Comparison of ENCODE assay signal across 16 cellular contexts in the genomic region with DNA sequence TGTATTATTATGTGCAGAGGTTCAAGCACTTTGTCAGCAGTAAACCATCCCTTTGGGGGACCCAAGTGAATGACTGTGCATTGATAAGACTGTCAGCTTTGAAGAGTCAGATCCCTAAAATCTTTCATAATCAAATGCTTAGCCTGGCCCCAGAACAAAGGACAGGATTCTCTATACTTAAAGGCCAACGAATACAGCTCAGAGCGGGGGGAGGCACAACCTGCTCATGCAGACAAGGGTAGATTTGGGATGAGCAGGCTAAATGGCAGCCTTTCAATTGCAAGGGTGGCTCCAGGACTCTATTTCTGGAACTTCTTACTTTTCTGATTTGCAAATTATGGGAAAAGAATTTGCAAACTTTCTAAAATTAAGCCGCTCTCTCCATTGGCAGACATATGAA.
"Had no signal": no experiment of that assay in that cellular context is flagged by ENCODE, and none has a peak within 500 bp of the region (broad histone marks: within the 10 kb centered on the region; RNA-seq: fewer than 3 reads in every experiment).

No MANE protein-coding gene starts in this region.

- H3K27me3 Mint-ChIP-seq: activated B cell treated with CpG ODN at 0.5 μM for 24 hours; activated naive CD4-positive, alpha-beta T cell treated with anti-CD3 and anti-CD28 coated beads, Interleukin-2, amount 10 ng/mL, durations not matched to agents 7 days and 5 days; naive thymus-derived CD8-positive, alpha-beta T cell; stimulated activated naive CD8-positive, alpha-beta T cell treated with anti-CD3 and anti-CD28 coated beads, Interleukin-15, Interleukin-2, amounts not matched to agents 100 ng/mL and 50 ng/mL, for 24 hours had no signal

- H3K27ac Mint-ChIP-seq: activated B cell treated with CpG ODN at 0.5 μM for 24 hours; activated naive CD4-positive, alpha-beta T cell treated with anti-CD3 and anti-CD28 coated beads, Interleukin-2, amount 10 ng/mL, durations not matched to agents 7 days and 5 days; activated T-helper 2 cell treated with anti-CD3 and anti-CD28 coated beads, Interferon-gamma antibody, Interleukin-2, Interleukin-4, amounts not matched to agents 10 μg/mL and 5 μg/mL and 100 μg/mL, durations not matched to agents 14 hours and 24 hours and 36 hours; stimulated activated naive CD8-positive, alpha-beta T cell treated with anti-CD3 and anti-CD28 coated beads, Interleukin-15, Interleukin-2, amounts not matched to agents 100 ng/mL and 50 ng/mL, for 24 hours; T-helper 1 cell treated with Interleukin-12 subunit alpha and Interleukin-12 subunit beta and Interleukin-4 antibody, amounts not matched to agents 30 μg/mL and 1 μg/mL, for 36 hours had no signal

- H3K9me3 Mint-ChIP-seq: activated B cell treated with CpG ODN at 0.5 μM for 24 hours; activated naive CD4-positive, alpha-beta T cell treated with anti-CD3 and anti-CD28 coated beads, Interleukin-2, amount 10 ng/mL, durations not matched to agents 7 days and 5 days; activated T-helper 2 cell treated with anti-CD3 and anti-CD28 coated beads, Interferon-gamma antibody, Interleukin-2, Interleukin-4, amounts not matched to agents 10 μg/mL and 5 μg/mL and 100 μg/mL, durations not matched to agents 14 hours and 24 hours and 36 hours; immature natural killer cell; naive thymus-derived CD8-positive, alpha-beta T cell; stimulated activated naive CD8-positive, alpha-beta T cell treated with anti-CD3 and anti-CD28 coated beads, Interleukin-15, Interleukin-2, amounts not matched to agents 100 ng/mL and 50 ng/mL, for 24 hours; T-helper 1 cell treated with Interleukin-12 subunit alpha and Interleukin-12 subunit beta and Interleukin-4 antibody, amounts not matched to agents 30 μg/mL and 1 μg/mL, for 36 hours had no signal

- H3K4me1 Mint-ChIP-seq: activated B cell treated with CpG ODN at 0.5 μM for 24 hours; activated naive CD4-positive, alpha-beta T cell treated with anti-CD3 and anti-CD28 coated beads, Interleukin-2, amount 10 ng/mL, durations not matched to agents 7 days and 5 days; immature natural killer cell; naive thymus-derived CD8-positive, alpha-beta T cell had no signal

- H3K4me3 Mint-ChIP-seq: activated B cell treated with CpG ODN at 0.5 μM for 24 hours; activated naive CD4-positive, alpha-beta T cell treated with anti-CD3 and anti-CD28 coated beads, Interleukin-2, amount 10 ng/mL, durations not matched to agents 7 days and 5 days; immature natural killer cell; naive thymus-derived CD8-positive, alpha-beta T cell; stimulated activated naive CD8-positive, alpha-beta T cell treated with anti-CD3 and anti-CD28 coated beads, Interleukin-15, Interleukin-2, amounts not matched to agents 100 ng/mL and 50 ng/mL, for 24 hours; T-helper 1 cell treated with Interleukin-12 subunit alpha and Interleukin-12 subunit beta and Interleukin-4 antibody, amounts not matched to agents 30 μg/mL and 1 μg/mL, for 36 hours had no signal

- DNase-seq: activated B cell treated with CpG ODN at 0.5 μM for 24 hours; activated CD4-positive, alpha-beta T cell treated with anti-CD3 and anti-CD28 coated beads, Interleukin-2, amount 50 U/mL, for 1 hour; activated naive CD4-positive, alpha-beta T cell treated with anti-CD3 and anti-CD28 coated beads, Interleukin-2, amount 10 ng/mL, durations not matched to agents 7 days and 5 days; activated T-cell treated with anti-CD3 and anti-CD28 coated beads for 4 hours; central memory CD4-positive, alpha-beta T cell; immature natural killer cell; left cardiac atrium; naive thymus-derived CD8-positive, alpha-beta T cell; ovary; stimulated activated CD4-positive, alpha-beta T cell treated with anti-CD3 and anti-CD28 coated beads, Interleukin-2, amount 100 ng/mL, for 48 hours; stimulated activated CD8-positive, alpha-beta memory T cell treated with anti-CD3 and anti-CD28 coated beads, Interleukin-4, amount 100 ng/mL, for 48 hours had no signal

- H3K9me3 ChIP-seq: adrenal gland, ovary had no signal

- H3K27ac ChIP-seq: adrenal gland, ovary had no signal

- ATAC-seq: esophagus mucosa; left cardiac atrium; naive thymus-derived CD8-positive, alpha-beta T cell had no signal
